2 cellular contexts compared by ENCODE assay signal in the genomic region with DNA sequence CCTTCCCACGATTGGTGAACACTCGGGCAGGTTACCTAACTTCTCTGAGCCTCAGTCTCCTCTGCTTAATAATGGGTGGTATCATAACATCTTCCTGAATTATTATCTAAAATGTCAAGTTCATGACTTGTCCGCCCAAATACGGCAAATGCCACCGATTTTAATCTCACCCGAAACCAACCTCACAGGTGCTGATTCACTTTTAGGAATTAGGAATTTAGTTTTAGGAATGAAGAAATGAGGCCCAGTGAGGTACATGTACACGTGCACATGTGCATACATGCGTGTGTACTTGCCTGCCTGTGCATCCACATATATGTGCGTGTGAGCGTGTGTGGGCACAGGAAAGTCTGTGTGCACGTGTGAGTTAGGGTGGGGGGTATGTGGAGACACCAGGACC.
A peak's percentile ranks its signal among the peaks of the same experiment; 100 is the strongest.
TF ChIP-seq lines count a peak whose summit lies in the region.

No MANE protein-coding gene starts in this region.

TF ChIP-seq in HEK293, 187 proteins besides CTCF, POLR2A, EP300 and RAD21:
- no peak for TF ChIP-seq ZNF777 (tag by site-specific recombination; IDR thresholded peaks at IDR 0.05; ENCODE audit: borderline replicate concordance)
- TF ChIP-seq, protein P1, sequence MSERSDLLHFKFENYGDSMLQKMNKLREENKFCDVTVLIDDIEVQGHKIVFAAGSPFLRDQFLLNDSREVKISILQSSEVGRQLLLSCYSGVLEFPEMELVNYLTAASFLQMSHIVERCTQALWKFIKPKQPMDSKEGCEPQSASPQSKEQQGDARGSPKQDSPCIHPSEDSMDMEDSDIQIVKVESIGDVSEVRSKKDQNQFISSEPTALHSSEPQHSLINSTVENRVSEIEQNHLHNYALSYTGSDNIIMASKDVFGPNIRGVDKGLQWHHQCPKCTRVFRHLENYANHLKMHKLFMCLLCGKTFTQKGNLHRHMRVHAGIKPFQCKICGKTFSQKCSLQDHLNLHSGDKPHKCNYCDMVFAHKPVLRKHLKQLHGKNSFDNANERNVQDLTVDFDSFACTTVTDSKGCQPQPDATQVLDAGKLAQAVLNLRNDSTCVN (tag by site-specific recombination; optimal IDR thresholded peaks at IDR 0.05), result peak; percentile 9
TF ChIP-seq in HEK293: peak in this region for 1.

TF ChIP-seq in H1, 55 proteins besides CTCF, POLR2A, EP300 and RAD21:
- no peak for TF ChIP-seq JUN (IDR thresholded peaks at IDR 0.05; ENCODE audit: low read depth, low read length)
- TF ChIP-seq, protein P2, sequence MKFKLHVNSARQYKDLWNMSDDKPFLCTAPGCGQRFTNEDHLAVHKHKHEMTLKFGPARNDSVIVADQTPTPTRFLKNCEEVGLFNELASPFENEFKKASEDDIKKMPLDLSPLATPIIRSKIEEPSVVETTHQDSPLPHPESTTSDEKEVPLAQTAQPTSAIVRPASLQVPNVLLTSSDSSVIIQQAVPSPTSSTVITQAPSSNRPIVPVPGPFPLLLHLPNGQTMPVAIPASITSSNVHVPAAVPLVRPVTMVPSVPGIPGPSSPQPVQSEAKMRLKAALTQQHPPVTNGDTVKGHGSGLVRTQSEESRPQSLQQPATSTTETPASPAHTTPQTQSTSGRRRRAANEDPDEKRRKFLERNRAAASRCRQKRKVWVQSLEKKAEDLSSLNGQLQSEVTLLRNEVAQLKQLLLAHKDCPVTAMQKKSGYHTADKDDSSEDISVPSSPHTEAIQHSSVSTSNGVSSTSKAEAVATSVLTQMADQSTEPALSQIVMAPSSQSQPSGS (IDR thresholded peaks at IDR 0.05; ENCODE audit: low read length), result no peak
- TF ChIP-seq SP1 (IDR thresholded peaks at IDR 0.05; ENCODE audit: low read depth, low read length), result no peak
- no peak for TF ChIP-seq HDAC2 (IDR thresholded peaks at IDR 0.05; ENCODE audit: borderline replicate concordance in 1 of 2, low read depth in 2 of 2, low read length in 2 of 2)
- no peak for TF ChIP-seq RXRA (IDR thresholded peaks at IDR 0.05; ENCODE audit: insufficient read depth, low read depth, low read length)
- no peak for TF ChIP-seq YY1 (IDR thresholded peaks at IDR 0.05; ENCODE audit: low read depth, low read length)
- no peak for TF ChIP-seq CHD2 (IDR thresholded peaks at IDR 0.05; ENCODE audit: low read length)
- TF ChIP-seq KDM4A (IDR thresholded peaks at IDR 0.05; ENCODE audit: low read depth, low read length, severe bottlenecking), result no peak
- TF ChIP-seq SIRT6 (IDR thresholded peaks at IDR 0.05; ENCODE audit: low read length), result no peak
- TF ChIP-seq JUND (IDR thresholded peaks at IDR 0.05; ENCODE audit: low read length), result no peak
- no peak for TF ChIP-seq SRF (IDR thresholded peaks at IDR 0.05; ENCODE audit: low read depth, low read length)
TF ChIP-seq in H1: peak in this region for 0.
